1 cellular context compared by ENCODE assay signal in the genomic region with DNA sequence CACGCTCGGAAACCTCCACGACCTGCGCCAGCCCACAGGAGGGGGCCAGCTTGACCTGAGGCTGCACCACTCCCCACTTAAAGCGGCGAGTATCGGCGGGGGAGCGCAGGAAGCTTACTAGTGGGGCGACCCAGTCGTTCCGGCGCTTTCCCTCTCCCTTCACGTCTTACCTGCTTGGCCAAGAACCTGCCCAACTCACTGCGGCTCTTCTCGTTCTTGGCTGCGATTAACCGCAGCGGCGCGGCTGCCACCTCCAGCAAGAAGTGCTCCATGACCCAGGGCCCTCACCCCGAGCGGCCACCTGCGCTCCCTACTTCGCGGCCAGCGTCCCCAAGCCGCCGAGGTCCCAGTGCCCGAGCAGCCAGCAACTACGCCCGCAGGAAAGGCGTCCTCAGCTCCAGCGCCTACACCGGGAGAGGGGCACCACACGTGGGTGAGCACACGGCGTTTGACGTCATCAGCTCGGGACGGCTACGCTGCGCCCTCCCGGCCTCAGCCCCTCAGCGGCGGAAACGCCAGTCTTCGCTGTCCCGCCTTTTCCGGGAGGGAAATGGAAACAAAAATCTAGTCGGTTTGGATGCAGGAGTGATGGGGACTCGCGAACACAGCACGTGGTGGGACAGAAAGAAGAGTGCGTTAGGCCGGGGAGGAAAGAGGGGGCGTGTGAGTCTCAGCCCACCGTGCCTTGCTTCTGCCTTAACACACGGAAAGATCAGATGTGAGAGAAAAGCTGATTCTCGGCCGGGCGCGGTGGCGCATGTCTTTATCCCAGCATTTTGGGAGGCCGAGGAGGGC.
TF ChIP-seq lines count a peak whose summit lies in the region.

A gene with protein sequence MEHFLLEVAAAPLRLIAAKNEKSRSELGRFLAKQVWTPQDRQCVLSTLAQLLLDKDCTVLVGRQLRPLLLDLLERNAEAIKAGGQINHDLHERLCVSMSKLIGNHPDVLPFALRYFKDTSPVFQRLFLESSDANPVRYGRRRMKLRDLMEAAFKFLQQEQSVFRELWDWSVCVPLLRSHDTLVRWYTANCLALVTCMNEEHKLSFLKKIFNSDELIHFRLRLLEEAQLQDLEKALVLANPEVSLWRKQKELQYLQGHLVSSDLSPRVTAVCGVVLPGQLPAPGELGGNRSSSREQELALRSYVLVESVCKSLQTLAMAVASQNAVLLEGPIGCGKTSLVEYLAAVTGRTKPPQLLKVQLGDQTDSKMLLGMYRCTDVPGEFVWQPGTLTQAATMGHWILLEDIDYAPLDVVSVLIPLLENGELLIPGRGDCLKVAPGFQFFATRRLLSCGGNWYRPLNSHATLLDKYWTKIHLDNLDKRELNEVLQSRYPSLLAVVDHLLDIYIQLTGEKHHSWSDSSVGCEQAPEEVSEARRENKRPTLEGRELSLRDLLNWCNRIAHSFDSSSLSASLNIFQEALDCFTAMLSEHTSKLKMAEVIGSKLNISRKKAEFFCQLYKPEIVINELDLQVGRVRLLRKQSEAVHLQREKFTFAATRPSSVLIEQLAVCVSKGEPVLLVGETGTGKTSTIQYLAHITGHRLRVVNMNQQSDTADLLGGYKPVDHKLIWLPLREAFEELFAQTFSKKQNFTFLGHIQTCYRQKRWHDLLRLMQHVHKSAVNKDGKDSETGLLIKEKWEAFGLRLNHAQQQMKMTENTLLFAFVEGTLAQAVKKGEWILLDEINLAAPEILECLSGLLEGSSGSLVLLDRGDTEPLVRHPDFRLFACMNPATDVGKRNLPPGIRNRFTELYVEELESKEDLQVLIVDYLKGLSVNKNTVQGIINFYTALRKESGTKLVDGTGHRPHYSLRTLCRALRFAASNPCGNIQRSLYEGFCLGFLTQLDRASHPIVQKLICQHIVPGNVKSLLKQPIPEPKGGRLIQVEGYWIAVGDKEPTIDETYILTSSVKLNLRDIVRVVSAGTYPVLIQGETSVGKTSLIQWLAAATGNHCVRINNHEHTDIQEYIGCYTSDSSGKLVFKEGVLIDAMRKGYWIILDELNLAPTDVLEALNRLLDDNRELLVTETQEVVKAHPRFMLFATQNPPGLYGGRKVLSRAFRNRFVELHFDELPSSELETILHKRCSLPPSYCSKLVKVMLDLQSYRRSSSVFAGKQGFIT (N-terminal part only) (minus strand): TSS at position 459 of the 795 bp plus-strand sequence. CDS start 187 bp downstream, at position 272.

TF ChIP-seq in K562, 482 proteins besides CTCF, POLR2A, EP300 and RAD21 (continued from another document):
- TF ChIP-seq, protein P1, sequence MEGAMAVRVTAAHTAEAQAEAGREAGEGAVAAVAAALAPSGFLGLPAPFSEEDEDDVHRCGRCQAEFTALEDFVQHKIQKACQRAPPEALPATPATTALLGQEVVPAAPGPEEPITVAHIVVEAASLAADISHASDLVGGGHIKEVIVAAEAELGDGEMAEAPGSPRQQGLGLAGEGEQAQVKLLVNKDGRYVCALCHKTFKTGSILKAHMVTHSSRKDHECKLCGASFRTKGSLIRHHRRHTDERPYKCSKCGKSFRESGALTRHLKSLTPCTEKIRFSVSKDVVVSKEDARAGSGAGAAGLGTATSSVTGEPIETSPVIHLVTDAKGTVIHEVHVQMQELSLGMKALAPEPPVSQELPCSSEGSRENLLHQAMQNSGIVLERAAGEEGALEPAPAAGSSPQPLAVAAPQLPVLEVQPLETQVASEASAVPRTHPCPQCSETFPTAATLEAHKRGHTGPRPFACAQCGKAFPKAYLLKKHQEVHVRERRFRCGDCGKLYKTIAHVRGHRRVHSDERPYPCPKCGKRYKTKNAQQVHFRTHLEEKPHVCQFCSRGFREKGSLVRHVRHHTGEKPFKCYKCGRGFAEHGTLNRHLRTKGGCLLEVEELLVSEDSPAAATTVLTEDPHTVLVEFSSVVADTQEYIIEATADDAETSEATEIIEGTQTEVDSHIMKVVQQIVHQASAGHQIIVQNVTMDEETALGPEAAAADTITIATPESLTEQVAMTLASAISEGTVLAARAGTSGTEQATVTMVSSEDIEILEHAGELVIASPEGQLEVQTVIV (CRISPR knock-in tag; IDR thresholded peaks at IDR 0.05; ENCODE audit: borderline replicate concordance), result no peak
- no peak for TF ChIP-seq ZNF584 (CRISPR knock-in tag; IDR thresholded peaks at IDR 0.05; ENCODE audit: low read depth)
- no peak for TF ChIP-seq NCOA6 (IDR thresholded peaks at IDR 0.05)
- TF ChIP-seq CTBP1 (IDR thresholded peaks at IDR 0.05; ENCODE audit: borderline replicate concordance), result no peak; the same call in 1 of the 2 replicates
- TF ChIP-seq, protein P2, sequence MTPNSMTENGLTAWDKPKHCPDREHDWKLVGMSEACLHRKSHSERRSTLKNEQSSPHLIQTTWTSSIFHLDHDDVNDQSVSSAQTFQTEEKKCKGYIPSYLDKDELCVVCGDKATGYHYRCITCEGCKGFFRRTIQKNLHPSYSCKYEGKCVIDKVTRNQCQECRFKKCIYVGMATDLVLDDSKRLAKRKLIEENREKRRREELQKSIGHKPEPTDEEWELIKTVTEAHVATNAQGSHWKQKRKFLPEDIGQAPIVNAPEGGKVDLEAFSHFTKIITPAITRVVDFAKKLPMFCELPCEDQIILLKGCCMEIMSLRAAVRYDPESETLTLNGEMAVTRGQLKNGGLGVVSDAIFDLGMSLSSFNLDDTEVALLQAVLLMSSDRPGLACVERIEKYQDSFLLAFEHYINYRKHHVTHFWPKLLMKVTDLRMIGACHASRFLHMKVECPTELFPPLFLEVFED (CRISPR knock-in tag; conservative IDR thresholded peaks at IDR 0.05), result no peak
- TF ChIP-seq, protein P3, sequence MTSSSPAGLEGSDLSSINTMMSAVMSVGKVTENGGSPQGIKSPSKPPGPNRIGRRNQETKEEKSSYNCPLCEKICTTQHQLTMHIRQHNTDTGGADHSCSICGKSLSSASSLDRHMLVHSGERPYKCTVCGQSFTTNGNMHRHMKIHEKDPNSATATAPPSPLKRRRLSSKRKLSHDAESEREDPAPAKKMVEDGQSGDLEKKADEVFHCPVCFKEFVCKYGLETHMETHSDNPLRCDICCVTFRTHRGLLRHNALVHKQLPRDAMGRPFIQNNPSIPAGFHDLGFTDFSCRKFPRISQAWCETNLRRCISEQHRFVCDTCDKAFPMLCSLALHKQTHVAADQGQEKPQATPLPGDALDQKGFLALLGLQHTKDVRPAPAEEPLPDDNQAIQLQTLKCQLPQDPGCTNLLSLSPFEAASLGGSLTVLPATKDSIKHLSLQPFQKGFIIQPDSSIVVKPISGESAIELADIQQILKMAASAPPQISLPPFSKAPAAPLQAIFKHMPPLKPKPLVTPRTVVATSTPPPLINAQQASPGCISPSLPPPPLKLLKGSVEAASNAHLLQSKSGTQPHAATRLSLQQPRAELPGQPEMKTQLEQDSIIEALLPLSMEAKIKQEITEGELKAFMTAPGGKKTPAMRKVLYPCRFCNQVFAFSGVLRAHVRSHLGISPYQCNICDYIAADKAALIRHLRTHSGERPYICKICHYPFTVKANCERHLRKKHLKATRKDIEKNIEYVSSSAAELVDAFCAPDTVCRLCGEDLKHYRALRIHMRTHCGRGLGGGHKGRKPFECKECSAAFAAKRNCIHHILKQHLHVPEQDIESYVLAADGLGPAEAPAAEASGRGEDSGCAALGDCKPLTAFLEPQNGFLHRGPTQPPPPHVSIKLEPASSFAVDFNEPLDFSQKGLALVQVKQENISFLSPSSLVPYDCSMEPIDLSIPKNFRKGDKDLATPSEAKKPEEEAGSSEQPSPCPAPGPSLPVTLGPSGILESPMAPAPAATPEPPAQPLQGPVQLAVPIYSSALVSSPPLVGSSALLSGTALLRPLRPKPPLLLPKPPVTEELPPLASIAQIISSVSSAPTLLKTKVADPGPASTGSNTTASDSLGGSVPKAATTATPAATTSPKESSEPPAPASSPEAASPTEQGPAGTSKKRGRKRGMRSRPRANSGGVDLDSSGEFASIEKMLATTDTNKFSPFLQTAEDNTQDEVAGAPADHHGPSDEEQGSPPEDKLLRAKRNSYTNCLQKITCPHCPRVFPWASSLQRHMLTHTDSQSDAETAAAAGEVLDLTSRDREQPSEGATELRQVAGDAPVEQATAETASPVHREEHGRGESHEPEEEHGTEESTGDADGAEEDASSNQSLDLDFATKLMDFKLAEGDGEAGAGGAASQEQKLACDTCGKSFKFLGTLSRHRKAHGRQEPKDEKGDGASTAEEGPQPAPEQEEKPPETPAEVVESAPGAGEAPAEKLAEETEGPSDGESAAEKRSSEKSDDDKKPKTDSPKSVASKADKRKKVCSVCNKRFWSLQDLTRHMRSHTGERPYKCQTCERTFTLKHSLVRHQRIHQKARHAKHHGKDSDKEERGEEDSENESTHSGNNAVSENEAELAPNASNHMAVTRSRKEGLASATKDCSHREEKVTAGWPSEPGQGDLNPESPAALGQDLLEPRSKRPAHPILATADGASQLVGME (CRISPR knock-in tag; IDR thresholded peaks at IDR 0.05), result no peak
- TF ChIP-seq ZFP30 (CRISPR knock-in tag; IDR thresholded peaks at IDR 0.05; ENCODE audit: borderline replicate concordance), result no peak
- no peak for TF ChIP-seq CCAR2 (IDR thresholded peaks at IDR 0.05; ENCODE audit: low read depth, low read length)
- TF ChIP-seq FOXJ2 (tag; IDR thresholded peaks at IDR 0.05), result no peak
- no peak for TF ChIP-seq SMAD2 (IDR thresholded peaks at IDR 0.05; ENCODE audit: low read depth, low read length)
- TF ChIP-seq HEY1 (CRISPR knock-in tag; IDR thresholded peaks at IDR 0.05; ENCODE audit: borderline replicate concordance), result no peak
- TF ChIP-seq DIDO1 (tag; IDR thresholded peaks at IDR 0.05; ENCODE audit: low read depth), result peak; percentile 90
- TF ChIP-seq DDX20 (tag; IDR thresholded peaks at IDR 0.05; ENCODE audit: low read depth), result no peak
- TF ChIP-seq ZNF212 (CRISPR knock-in tag; IDR thresholded peaks at IDR 0.05), result no peak
- TF ChIP-seq ARID2 (IDR thresholded peaks at IDR 0.05), result no peak
- TF ChIP-seq ASH1L (IDR thresholded peaks at IDR 0.05; ENCODE audit: borderline replicate concordance, low read depth, partially characterized antibody), result no peak
- no peak for TF ChIP-seq GTF2A2 (tag; IDR thresholded peaks at IDR 0.05)
- TF ChIP-seq ZNF175 (CRISPR knock-in tag; IDR thresholded peaks at IDR 0.05; ENCODE audit: low read depth), result no peak
- TF ChIP-seq, protein P4, sequence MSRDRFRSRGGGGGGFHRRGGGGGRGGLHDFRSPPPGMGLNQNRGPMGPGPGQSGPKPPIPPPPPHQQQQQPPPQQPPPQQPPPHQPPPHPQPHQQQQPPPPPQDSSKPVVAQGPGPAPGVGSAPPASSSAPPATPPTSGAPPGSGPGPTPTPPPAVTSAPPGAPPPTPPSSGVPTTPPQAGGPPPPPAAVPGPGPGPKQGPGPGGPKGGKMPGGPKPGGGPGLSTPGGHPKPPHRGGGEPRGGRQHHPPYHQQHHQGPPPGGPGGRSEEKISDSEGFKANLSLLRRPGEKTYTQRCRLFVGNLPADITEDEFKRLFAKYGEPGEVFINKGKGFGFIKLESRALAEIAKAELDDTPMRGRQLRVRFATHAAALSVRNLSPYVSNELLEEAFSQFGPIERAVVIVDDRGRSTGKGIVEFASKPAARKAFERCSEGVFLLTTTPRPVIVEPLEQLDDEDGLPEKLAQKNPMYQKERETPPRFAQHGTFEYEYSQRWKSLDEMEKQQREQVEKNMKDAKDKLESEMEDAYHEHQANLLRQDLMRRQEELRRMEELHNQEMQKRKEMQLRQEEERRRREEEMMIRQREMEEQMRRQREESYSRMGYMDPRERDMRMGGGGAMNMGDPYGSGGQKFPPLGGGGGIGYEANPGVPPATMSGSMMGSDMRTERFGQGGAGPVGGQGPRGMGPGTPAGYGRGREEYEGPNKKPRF (IDR thresholded peaks at IDR 0.05; ENCODE audit: low read depth, low read length), result no peak
- no peak for TF ChIP-seq ZNF561 (CRISPR knock-in tag; conservative IDR thresholded peaks at IDR 0.05)
- no peak for TF ChIP-seq ADNP (tag; IDR thresholded peaks at IDR 0.05)
- peak; percentile 74; the same call in 1 of the 2 replicates for TF ChIP-seq HDAC2 (IDR thresholded peaks at IDR 0.05)
- no peak for TF ChIP-seq ZNF778 (CRISPR knock-in tag; IDR thresholded peaks at IDR 0.05)
- TF ChIP-seq SLC30A9 (CRISPR knock-in tag; IDR thresholded peaks at IDR 0.05), result no peak
- peak; percentile 90 for TF ChIP-seq RBBP5 (IDR thresholded peaks at IDR 0.05; ENCODE audit: borderline replicate concordance, insufficient read depth, low read length, poor library complexity, severe bottlenecking)
- TF ChIP-seq, protein P5, sequence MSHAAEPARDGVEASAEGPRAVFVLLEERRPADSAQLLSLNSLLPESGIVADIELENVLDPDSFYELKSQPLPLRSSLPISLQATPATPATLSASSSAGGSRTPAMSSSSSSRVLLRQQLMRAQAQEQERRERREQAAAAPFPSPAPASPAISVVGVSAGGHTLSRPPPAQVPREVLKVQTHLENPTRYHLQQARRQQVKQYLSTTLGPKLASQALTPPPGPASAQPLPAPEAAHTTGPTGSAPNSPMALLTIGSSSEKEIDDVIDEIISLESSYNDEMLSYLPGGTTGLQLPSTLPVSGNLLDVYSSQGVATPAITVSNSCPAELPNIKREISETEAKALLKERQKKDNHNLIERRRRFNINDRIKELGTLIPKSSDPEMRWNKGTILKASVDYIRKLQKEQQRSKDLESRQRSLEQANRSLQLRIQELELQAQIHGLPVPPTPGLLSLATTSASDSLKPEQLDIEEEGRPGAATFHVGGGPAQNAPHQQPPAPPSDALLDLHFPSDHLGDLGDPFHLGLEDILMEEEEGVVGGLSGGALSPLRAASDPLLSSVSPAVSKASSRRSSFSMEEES (CRISPR knock-in tag; IDR thresholded peaks at IDR 0.05), result no peak
